In the genomic region with DNA sequence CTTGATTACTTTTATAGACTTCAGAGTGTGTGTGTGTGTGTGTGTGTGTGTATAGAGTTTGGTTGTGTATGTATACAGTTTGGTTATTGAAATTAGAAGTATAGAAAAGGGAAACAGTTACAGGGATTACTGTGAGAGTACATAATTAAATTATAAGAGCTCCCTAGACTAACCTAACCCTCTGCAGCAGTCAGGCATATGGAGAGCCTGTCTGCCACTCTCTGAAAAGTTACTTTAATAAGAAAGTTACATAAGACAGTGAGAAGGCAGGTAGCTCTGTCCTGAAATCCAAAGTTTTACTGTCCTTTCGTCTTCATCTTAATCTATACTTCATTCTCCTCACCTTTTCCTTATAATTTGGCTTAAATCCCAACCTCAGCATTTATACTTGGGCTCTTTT, we compare ENCODE assay signal across 14 cellular contexts.
DNase-seq lines count a peak whose midpoint lies in the region; ATAC-seq and TF ChIP-seq lines count a peak whose summit lies in the region.
"Had no signal": no experiment of that assay in that cellular context is flagged by ENCODE, and none has a peak within 500 bp of the region (broad histone marks: within the 10 kb centered on the region; RNA-seq: fewer than 3 reads in every experiment).

No MANE protein-coding gene starts in this region.

- peaks cover 8% of the 10 kb centered on the region for H3K9me3 Mint-ChIP-seq in T-helper 1 cell treated with Interleukin-12 subunit alpha and Interleukin-12 subunit beta and Interleukin-4 antibody, amounts not matched to agents 30 μg/mL and 1 μg/mL, for 36 hours
- no peaks in the 10 kb centered on the region for H3K9me3 Mint-ChIP-seq in effector memory CD8-positive, alpha-beta T cell
- H3K9me3 Mint-ChIP-seq in activated T-helper 2 cell treated with anti-CD3 and anti-CD28 coated beads, Interferon-gamma antibody, Interleukin-2, Interleukin-4, amounts not matched to agents 10 μg/mL and 5 μg/mL and 100 μg/mL, durations not matched to agents 14 hours and 24 hours and 36 hours, result peaks cover 2% of the 10 kb centered on the region
- H3K9me3 Mint-ChIP-seq in Calu3 (ENCODE audit: low read depth, unreplicated experiment), result no peaks in the 10 kb centered on the region
- H3K9me3 Mint-ChIP-seq: GM23338 had no signal

- peaks cover 37% of the 10 kb centered on the region for H3K36me3 Mint-ChIP-seq in T-helper 1 cell treated with Interleukin-12 subunit alpha and Interleukin-12 subunit beta and Interleukin-4 antibody, amounts not matched to agents 30 μg/mL and 1 μg/mL, for 36 hours (ENCODE audit: low read depth)
- H3K36me3 Mint-ChIP-seq in effector memory CD8-positive, alpha-beta T cell (ENCODE audit: insufficient read depth), result peaks cover 86% of the 10 kb centered on the region
- peaks cover 54% of the 10 kb centered on the region for H3K36me3 Mint-ChIP-seq in activated T-helper 2 cell treated with anti-CD3 and anti-CD28 coated beads, Interferon-gamma antibody, Interleukin-2, Interleukin-4, amounts not matched to agents 10 μg/mL and 5 μg/mL and 100 μg/mL, durations not matched to agents 14 hours and 24 hours and 36 hours (ENCODE audit: low read depth)
- H3K36me3 Mint-ChIP-seq in Calu3 (ENCODE audit: insufficient read depth, unreplicated experiment), result peaks cover 2% of the 10 kb centered on the region

- no peak for TF ChIP-seq CTCF in Calu3 (IDR thresholded peaks at IDR 0.05; ENCODE audit: unreplicated experiment)

- no peak for ATAC-seq in effector memory CD8-positive, alpha-beta T cell (replicated peaks)
- no peak for ATAC-seq in HG03457 (IDR thresholded peaks at IDR 0.05; ENCODE audit: unreplicated experiment)
- ATAC-seq: GM23338 had no signal

- peak overlapping the region; percentile 57 for H3K27ac Mint-ChIP-seq in T-helper 1 cell treated with Interleukin-12 subunit alpha and Interleukin-12 subunit beta and Interleukin-4 antibody, amounts not matched to agents 30 μg/mL and 1 μg/mL, for 36 hours
- H3K27ac Mint-ChIP-seq in effector memory CD8-positive, alpha-beta T cell, result peak overlapping the region; percentile 42 to 74
- H3K27ac Mint-ChIP-seq in activated T-helper 2 cell treated with anti-CD3 and anti-CD28 coated beads, Interferon-gamma antibody, Interleukin-2, Interleukin-4, amounts not matched to agents 10 μg/mL and 5 μg/mL and 100 μg/mL, durations not matched to agents 14 hours and 24 hours and 36 hours, result no peak overlapping the region
- no peak overlapping the region for H3K27ac Mint-ChIP-seq in Calu3 (ENCODE audit: unreplicated experiment)
- H3K27ac Mint-ChIP-seq: CD14-positive monocyte, GM23338 had no signal

- intact Hi-C loops in activated T-helper 2 cell treated with anti-CD3 and anti-CD28 coated beads, Interferon-gamma antibody, Interleukin-2, Interleukin-4, amounts not matched to agents 10 μg/mL and 5 μg/mL and 100 μg/mL, durations not matched to agents 14 hours and 24 hours and 36 hours (cut with micrococcal nuclease), result no loop called here
- intact Hi-C loops in Calu3 (cut with micrococcal nuclease; ENCODE audit: unreplicated experiment), result loop anchor here (10.0 kb wide), 1 partner anchor 233 kb away; no protein-coding TSS in a partner anchor

- CTCF ChIA-PET in Calu3 (lab: Charles Lee), result no interaction called here

- no TSS peak for BruUV-seq in Calu3 (replicated peaks; lab: Mats Ljungman, UMichigan)

- no peaks in the 10 kb centered on the region for H3K27me3 Mint-ChIP-seq in T-helper 1 cell treated with Interleukin-12 subunit alpha and Interleukin-12 subunit beta and Interleukin-4 antibody, amounts not matched to agents 30 μg/mL and 1 μg/mL, for 36 hours (ENCODE audit: low read depth)
- no peaks in the 10 kb centered on the region for H3K27me3 Mint-ChIP-seq in effector memory CD8-positive, alpha-beta T cell
- no peaks in the 10 kb centered on the region for H3K27me3 Mint-ChIP-seq in activated T-helper 2 cell treated with anti-CD3 and anti-CD28 coated beads, Interferon-gamma antibody, Interleukin-2, Interleukin-4, amounts not matched to agents 10 μg/mL and 5 μg/mL and 100 μg/mL, durations not matched to agents 14 hours and 24 hours and 36 hours (ENCODE audit: low read depth)
- no peaks in the 10 kb centered on the region for H3K27me3 Mint-ChIP-seq in Calu3 (ENCODE audit: unreplicated experiment)

- H3K4me3 Mint-ChIP-seq in T-helper 1 cell treated with Interleukin-12 subunit alpha and Interleukin-12 subunit beta and Interleukin-4 antibody, amounts not matched to agents 30 μg/mL and 1 μg/mL, for 36 hours, result no peak overlapping the region
- peak overlapping the region; percentile 37 to 39 for H3K4me3 Mint-ChIP-seq in effector memory CD8-positive, alpha-beta T cell
- H3K4me3 Mint-ChIP-seq in activated T-helper 2 cell treated with anti-CD3 and anti-CD28 coated beads, Interferon-gamma antibody, Interleukin-2, Interleukin-4, amounts not matched to agents 10 μg/mL and 5 μg/mL and 100 μg/mL, durations not matched to agents 14 hours and 24 hours and 36 hours (ENCODE audit: low read depth), result no peak overlapping the region
- no peak overlapping the region for H3K4me3 Mint-ChIP-seq in Calu3 (ENCODE audit: low read depth, unreplicated experiment)
- H3K4me3 Mint-ChIP-seq: CD14-positive monocyte, GM23338 had no signal

- DNase-seq in T-helper 1 cell (no peak), NCI-H82 (lab: John Stamatoyannopoulos, UW) (peak; percentile 57), Calu3 (no peak)
- no peak for DNase-seq in effector memory CD8-positive, alpha-beta T cell
- DNase-seq in activated T-helper 2 cell treated with anti-CD3 and anti-CD28 coated beads, Interferon-gamma antibody, Interleukin-2, Interleukin-4, amounts not matched to agents 10 μg/mL and 5 μg/mL and 100 μg/mL, durations not matched to agents 14 hours and 24 hours and 36 hours (ENCODE audit: low spot score), result no peak
- DNase-seq: COR-L47, DMS53, H7, IMR-90, KBM-7 had no signal

- H3K4me1 Mint-ChIP-seq in T-helper 1 cell treated with Interleukin-12 subunit alpha and Interleukin-12 subunit beta and Interleukin-4 antibody, amounts not matched to agents 30 μg/mL and 1 μg/mL, for 36 hours (ENCODE audit: low read depth), result peaks cover 18% of the 10 kb centered on the region
- H3K4me1 Mint-ChIP-seq in effector memory CD8-positive, alpha-beta T cell (ENCODE audit: low read depth in 2 of 2), result peaks cover 39 to 74% of the 10 kb centered on the region in 2 donors
- H3K4me1 Mint-ChIP-seq in activated T-helper 2 cell treated with anti-CD3 and anti-CD28 coated beads, Interferon-gamma antibody, Interleukin-2, Interleukin-4, amounts not matched to agents 10 μg/mL and 5 μg/mL and 100 μg/mL, durations not matched to agents 14 hours and 24 hours and 36 hours (ENCODE audit: low read depth), result peaks cover 10% of the 10 kb centered on the region
- no peaks in the 10 kb centered on the region for H3K4me1 Mint-ChIP-seq in Calu3 (ENCODE audit: low read depth, unreplicated experiment)
- H3K4me1 Mint-ChIP-seq: CD14-positive monocyte, GM23338 had no signal

Comparison
In these comparisons a context has a peak if more than half of its experiments do, and no peak if none do; other contexts are left out.
1. H3K27ac Mint-ChIP-seq: peak in T-helper 1 cell treated with Interleukin-12 subunit alpha and Interleukin-12 subunit beta and Interleukin-4 antibody, amounts not matched to agents 30 μg/mL and 1 μg/mL, for 36 hours (single experiment) and effector memory CD8-positive, alpha-beta T cell (2 of 2); none in activated T-helper 2 cell treated with anti-CD3 and anti-CD28 coated beads, Interferon-gamma antibody, Interleukin-2, Interleukin-4, amounts not matched to agents 10 μg/mL and 5 μg/mL and 100 μg/mL, durations not matched to agents 14 hours and 24 hours and 36 hours (single experiment) and Calu3 (single experiment).
2. H3K4me3 Mint-ChIP-seq: peak in effector memory CD8-positive, alpha-beta T cell (2 of 2); none in T-helper 1 cell treated with Interleukin-12 subunit alpha and Interleukin-12 subunit beta and Interleukin-4 antibody, amounts not matched to agents 30 μg/mL and 1 μg/mL, for 36 hours (single experiment), activated T-helper 2 cell treated with anti-CD3 and anti-CD28 coated beads, Interferon-gamma antibody, Interleukin-2, Interleukin-4, amounts not matched to agents 10 μg/mL and 5 μg/mL and 100 μg/mL, durations not matched to agents 14 hours and 24 hours and 36 hours (single experiment) and Calu3 (single experiment).